In the genomic region with DNA sequence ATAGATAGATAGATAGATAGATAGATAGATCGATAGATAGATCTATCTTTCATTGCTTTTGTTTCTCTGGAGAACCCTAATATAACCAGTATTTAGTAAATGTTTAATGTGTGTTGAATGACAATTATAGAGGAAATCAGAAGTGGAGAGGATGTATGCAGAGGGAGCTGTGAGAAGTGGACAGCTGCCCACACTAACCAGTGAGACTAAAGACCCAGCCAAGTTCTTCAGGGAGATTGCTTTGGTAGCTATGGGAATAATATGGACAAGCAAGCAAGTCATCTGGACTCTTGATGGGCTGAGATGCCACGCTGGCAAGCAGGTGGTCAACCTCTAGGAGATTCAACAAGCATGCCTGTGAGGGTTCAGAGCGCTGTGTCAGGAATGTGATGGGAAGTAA, we compare ENCODE assay signal across 7 cellular contexts.
"Had no signal": no experiment of that assay in that cellular context is flagged by ENCODE, and none has a peak within 500 bp of the region (broad histone marks: within the 10 kb centered on the region; RNA-seq: fewer than 3 reads in every experiment).

No MANE protein-coding gene starts in this region.

- DNase-seq: GOT3, H9, HCEC 1CT, IMR-90, KBM-7 had no signal

- FAIRE-seq: H54, HTR-8/SVneo had no signal
